In the genomic region with DNA sequence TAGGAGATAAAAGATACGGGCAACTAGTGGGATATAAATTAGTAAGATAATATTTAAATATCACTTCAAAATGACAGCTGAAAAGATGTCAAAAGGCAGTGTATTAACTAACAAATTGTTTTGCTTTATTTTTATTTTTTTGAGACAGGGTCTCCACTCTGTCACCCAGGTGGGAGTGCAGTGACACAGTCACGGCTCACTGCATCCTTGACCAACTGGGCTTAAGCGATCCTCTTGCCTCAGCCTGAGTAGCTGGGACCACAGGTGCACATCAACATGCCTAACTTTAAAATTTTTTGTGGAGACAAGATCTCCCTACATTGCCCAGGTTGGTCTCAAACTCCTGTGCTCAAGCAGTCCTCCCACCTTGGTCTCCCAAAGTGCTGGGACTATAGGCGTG, we compare ENCODE assay signal across 1 cellular context.
TF ChIP-seq lines count a peak whose summit lies in the region.

No MANE protein-coding gene starts in this region.

TF ChIP-seq in GM12878, 131 proteins besides CTCF, POLR2A, EP300 and RAD21:
- TF ChIP-seq PAX5 (IDR thresholded peaks at IDR 0.05; ENCODE audit: borderline replicate concordance, low read depth, low read length) (0 out of 2 replicates have a peak, but pooled peaks have one; percentile 56), SUPT20H (IDR thresholded peaks at IDR 0.05; ENCODE audit: borderline replicate concordance, control insufficient read depth, low read depth, low read length) (no peak)
